In the genomic region with DNA sequence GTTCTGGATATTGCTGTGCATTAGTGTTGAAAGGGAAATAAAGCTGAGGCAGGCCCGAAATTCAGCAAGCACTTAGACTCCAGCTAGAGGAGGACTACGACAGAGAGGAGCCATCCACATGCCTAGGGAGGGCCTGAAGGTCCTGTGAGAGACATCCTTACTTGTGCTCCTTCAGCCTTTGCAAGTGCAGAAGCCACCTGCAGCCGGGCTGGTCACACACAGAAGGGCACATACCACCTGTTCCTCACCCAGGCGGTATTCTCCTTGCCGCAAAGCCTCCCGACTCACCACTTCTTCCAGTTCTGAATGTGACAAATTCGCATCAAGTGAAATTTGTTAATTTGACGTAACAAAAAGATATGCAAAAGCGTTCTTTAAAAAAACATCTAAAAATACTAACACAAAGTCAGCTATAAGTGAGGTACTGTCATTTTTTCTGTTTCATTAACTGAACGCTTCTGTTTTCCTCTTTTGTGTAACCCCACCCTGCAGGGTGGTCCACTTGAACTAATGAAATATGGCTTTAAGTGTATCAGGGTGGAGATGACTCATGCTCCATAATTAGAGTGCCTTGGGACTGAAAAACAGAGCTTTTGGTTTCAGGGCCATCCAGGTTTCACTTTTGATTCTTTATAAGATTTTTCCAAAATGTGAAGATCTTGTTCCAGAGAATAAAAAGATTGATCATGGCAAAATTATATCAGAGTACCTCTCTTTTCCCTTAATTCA, we compare ENCODE assay signal across 1 cellular context.
TF ChIP-seq lines count a peak whose summit lies in the region.

No MANE protein-coding gene starts in this region.

TF ChIP-seq in K562, 482 proteins besides CTCF, POLR2A, EP300 and RAD21 (continued from another document):
- TF ChIP-seq, protein P1, sequence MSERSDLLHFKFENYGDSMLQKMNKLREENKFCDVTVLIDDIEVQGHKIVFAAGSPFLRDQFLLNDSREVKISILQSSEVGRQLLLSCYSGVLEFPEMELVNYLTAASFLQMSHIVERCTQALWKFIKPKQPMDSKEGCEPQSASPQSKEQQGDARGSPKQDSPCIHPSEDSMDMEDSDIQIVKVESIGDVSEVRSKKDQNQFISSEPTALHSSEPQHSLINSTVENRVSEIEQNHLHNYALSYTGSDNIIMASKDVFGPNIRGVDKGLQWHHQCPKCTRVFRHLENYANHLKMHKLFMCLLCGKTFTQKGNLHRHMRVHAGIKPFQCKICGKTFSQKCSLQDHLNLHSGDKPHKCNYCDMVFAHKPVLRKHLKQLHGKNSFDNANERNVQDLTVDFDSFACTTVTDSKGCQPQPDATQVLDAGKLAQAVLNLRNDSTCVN (CRISPR knock-in tag; IDR thresholded peaks at IDR 0.05): no peak
- TF ChIP-seq ZZZ3 (IDR thresholded peaks at IDR 0.05): no peak
- TF ChIP-seq, protein P2, sequence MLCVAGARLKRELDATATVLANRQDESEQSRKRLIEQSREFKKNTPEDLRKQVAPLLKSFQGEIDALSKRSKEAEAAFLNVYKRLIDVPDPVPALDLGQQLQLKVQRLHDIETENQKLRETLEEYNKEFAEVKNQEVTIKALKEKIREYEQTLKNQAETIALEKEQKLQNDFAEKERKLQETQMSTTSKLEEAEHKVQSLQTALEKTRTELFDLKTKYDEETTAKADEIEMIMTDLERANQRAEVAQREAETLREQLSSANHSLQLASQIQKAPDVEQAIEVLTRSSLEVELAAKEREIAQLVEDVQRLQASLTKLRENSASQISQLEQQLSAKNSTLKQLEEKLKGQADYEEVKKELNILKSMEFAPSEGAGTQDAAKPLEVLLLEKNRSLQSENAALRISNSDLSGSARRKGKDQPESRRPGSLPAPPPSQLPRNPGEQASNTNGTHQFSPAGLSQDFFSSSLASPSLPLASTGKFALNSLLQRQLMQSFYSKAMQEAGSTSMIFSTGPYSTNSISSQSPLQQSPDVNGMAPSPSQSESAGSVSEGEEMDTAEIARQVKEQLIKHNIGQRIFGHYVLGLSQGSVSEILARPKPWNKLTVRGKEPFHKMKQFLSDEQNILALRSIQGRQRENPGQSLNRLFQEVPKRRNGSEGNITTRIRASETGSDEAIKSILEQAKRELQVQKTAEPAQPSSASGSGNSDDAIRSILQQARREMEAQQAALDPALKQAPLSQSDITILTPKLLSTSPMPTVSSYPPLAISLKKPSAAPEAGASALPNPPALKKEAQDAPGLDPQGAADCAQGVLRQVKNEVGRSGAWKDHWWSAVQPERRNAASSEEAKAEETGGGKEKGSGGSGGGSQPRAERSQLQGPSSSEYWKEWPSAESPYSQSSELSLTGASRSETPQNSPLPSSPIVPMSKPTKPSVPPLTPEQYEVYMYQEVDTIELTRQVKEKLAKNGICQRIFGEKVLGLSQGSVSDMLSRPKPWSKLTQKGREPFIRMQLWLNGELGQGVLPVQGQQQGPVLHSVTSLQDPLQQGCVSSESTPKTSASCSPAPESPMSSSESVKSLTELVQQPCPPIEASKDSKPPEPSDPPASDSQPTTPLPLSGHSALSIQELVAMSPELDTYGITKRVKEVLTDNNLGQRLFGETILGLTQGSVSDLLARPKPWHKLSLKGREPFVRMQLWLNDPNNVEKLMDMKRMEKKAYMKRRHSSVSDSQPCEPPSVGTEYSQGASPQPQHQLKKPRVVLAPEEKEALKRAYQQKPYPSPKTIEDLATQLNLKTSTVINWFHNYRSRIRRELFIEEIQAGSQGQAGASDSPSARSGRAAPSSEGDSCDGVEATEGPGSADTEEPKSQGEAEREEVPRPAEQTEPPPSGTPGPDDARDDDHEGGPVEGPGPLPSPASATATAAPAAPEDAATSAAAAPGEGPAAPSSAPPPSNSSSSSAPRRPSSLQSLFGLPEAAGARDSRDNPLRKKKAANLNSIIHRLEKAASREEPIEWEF (CRISPR knock-in tag; IDR thresholded peaks at IDR 0.05): no peak
